21 cellular contexts compared by ENCODE assay signal in the genomic region with DNA sequence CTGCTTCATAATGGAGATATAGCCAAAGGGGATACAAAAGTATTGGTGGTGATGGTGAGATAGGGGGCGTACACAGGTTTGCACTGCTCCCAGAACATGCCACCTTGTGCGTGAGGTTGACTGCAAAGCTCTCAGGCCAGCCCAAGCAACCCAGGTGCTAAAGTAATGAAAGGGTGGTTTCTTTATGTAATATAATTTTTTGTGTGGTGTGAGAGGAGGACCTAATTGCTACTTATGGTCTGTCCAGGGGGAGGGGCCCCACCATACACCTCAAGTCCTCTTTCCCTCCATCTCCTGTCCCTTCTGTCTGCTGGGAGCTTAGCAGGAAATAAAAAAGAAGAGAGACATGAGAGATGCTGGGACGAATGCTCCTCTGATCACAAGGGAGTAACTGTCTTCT.
"Had no signal": no experiment of that assay in that cellular context is flagged by ENCODE, and none has a peak within 500 bp of the region (broad histone marks: within the 10 kb centered on the region; RNA-seq: fewer than 3 reads in every experiment).

No MANE protein-coding gene starts in this region.

- H3K27ac Mint-ChIP-seq: IgD-negative memory B cell had no signal

- H3K27me3 ChIP-seq: SJSA1 had no signal

- H3K27ac ChIP-seq: KMS-11, SJSA1, SK-N-MC had no signal

- H3K9me3 Mint-ChIP-seq: IgD-negative memory B cell had no signal

- H3K4me3 Mint-ChIP-seq: IgD-negative memory B cell had no signal

- ATAC-seq: K562 had no signal

- H3K36me3 Mint-ChIP-seq: IgD-negative memory B cell had no signal

- H3K36me3 ChIP-seq: SJSA1 had no signal

- H3K4me3 ChIP-seq: K562, SJSA1, SK-N-MC had no signal

- H3K9me3 ChIP-seq: SJSA1 had no signal

- DNase-seq: Kasumi-1, MM.1S, NCI-H1092 treated with DMSO at 0.1 percent for 48 hours, NCI-H1436, NCI-H187, NCI-H2029, NCI-H2081 treated with DMSO at 0.1 percent for 48 hours, NCI-H2171, NCI-H446, NCI-H510A, NCI-H524 treated with DMSO at 0.1 percent for 48 hours, NCI-H69, NCI-H774, Right ventricle myocardium superior, RPMI8226, SIG-M5 had no signal
